8 cellular contexts compared by ENCODE assay signal in genomic region chr1:248841702-248842395, GRCh38. TPM values are rescaled to one million over a fixed set of nuclear protein-coding genes. Genes with fewer than 3 reads are reported as not detected.
A peak's percentile ranks its signal among the peaks of the same experiment; 100 is the strongest.
DNase-seq lines count a peak whose midpoint lies in the region; ATAC-seq and TF ChIP-seq lines count a peak whose summit lies in the region.

No MANE protein-coding gene starts in this region.

- peaks cover 36 to 47% of the 10 kb centered on the region in 2 experiments for H3K79me1 ChIP-seq in IMR-90 (ENCODE audit: low read depth in 1 of 2, low read length in 2 of 2)

- POLR2A ChIA-PET in IMR-90 (lab: Charles Lee; ENCODE audit: unreplicated experiment): no interaction called here

- H3K4me3 ChIP-seq in IMR-90 (ENCODE audit: insufficient read depth, low read depth, low read length) (no peak overlapping the region), smooth muscle cell (no peak overlapping the region)

- H2BK120ac ChIP-seq in IMR-90 (ENCODE audit: low read depth, low read length): peak overlapping the region; percentile 20; the same call in 1 of the 2 replicates

- H3K4me2 ChIP-seq in IMR-90 (ENCODE audit: low read depth, low read length): peak overlapping the region; percentile 48
- no peak overlapping the region for H3K4me2 ChIP-seq in smooth muscle cell

- peak overlapping the region; percentile 29 for H3K23ac ChIP-seq in IMR-90 (ENCODE audit: low read depth, low read length)

- peak overlapping the region; percentile 81 for H2AK9ac ChIP-seq in IMR-90 (replicated peaks; ENCODE audit: low read depth, low read length, poor library complexity)

- 0 out of 2 replicates have a peak, but pooled peaks cover 3% of the 10 kb centered on the region for H3K9me1 ChIP-seq in IMR-90 (ENCODE audit: insufficient read depth, low read length)

- H2BK5ac ChIP-seq in IMR-90 (ENCODE audit: low read depth, low read length, poor library complexity, severe bottlenecking): peak overlapping the region; percentile 51

- TF ChIP-seq RAD21 in IMR-90 (IDR thresholded peaks at IDR 0.05; ENCODE audit: low read length): peak; percentile 66

- no peak overlapping the region for H2BK20ac ChIP-seq in IMR-90 (ENCODE audit: low read depth, low read length)

- H3K4me1 ChIP-seq in IMR-90 (ENCODE audit: control insufficient read depth, insufficient read depth, low read length) (peaks cover 10% of the 10 kb centered on the region), smooth muscle cell (ENCODE audit: low read depth) (peaks cover 12% of the 10 kb centered on the region)

- H3K9ac ChIP-seq in IMR-90 (ENCODE audit: low read depth, low read length) (peak overlapping the region; percentile 6; the same call in 1 of the 2 replicates), smooth muscle cell (ENCODE audit: low read depth) (peak overlapping the region; percentile 28)

- H2AFZ ChIP-seq in IMR-90 (replicated peaks; ENCODE audit: low read length, poor library complexity) (peak overlapping the region; percentile 79), smooth muscle cell (ENCODE audit: low read depth) (no peak overlapping the region)

- in situ Hi-C loops in IMR-90 (cut with MboI; ENCODE audit: low sequenced_read_pairs): no loop called here

- H4K8ac ChIP-seq in IMR-90 (ENCODE audit: low read depth in 2 of 2, low read length in 2 of 2): peak overlapping the region in 1 of 2 experiments; percentile 86; a peak in 2 of 4 replicates

- CTCF ChIA-PET in IMR-90 (lab: Yijun Ruan, JAX): interaction anchor here (0.5 to 1.4 kb wide), 4 partner anchors 13 to 1926 kb away, joined by 3 to 6 read pairs (median 4); partner anchors contain the start of gene SH3BP5L

- BruUV-seq in IMR-90 (replicated peaks; lab: Mats Ljungman, UMichigan): no TSS peak

- peak; percentile 58 for TF ChIP-seq CTCF in IMR-90 (conservative IDR thresholded peaks at IDR 0.05; ENCODE audit: low read depth, low read length)
- TF ChIP-seq CTCF in smooth muscle cell (IDR thresholded peaks at IDR 0.05; ENCODE audit: borderline replicate concordance, insufficient read depth, poor library complexity, severe bottlenecking): peak; percentile 32

- H3K18ac ChIP-seq in IMR-90 (ENCODE audit: low read depth, low read length): peak overlapping the region; percentile 25; the same call in 1 of the 2 replicates

- peaks cover 5% of the 10 kb centered on the region for H3F3A ChIP-seq in smooth muscle cell (ENCODE audit: low read depth)

- dilution Hi-C loops in IMR-90 (cut with HindIII; ENCODE audit: low sequenced_read_pairs, unreplicated experiment): no loop called here

- ATAC-seq in IMR-90 (ENCODE audit: low read depth) (no peak), GM21825 (IDR thresholded peaks at IDR 0.05; ENCODE audit: unreplicated experiment) (no peak), HG03135 (IDR thresholded peaks at IDR 0.05; ENCODE audit: unreplicated experiment) (no peak)

- H4K20me1 ChIP-seq in IMR-90 (ENCODE audit: insufficient read depth, low read length) (no peaks in the 10 kb centered on the region), smooth muscle cell (ENCODE audit: low read depth) (peaks cover 49% of the 10 kb centered on the region)

- 32% methylated on average over 5 of the region's 12 CpGs; no CpG with 5 or more reads in 1 of the 2 experiments for WGBS in IMR-90 (ENCODE audit: extremely low coverage in 2 of 2, insufficient read length in 1 of 2), 2 experiments
- WGBS in smooth muscle cell (ENCODE audit: low lambda C conversion rate): 67% methylated on average over 12 of the region's 12 CpGs

- H3K36me3 ChIP-seq in IMR-90 (ENCODE audit: control insufficient read depth, insufficient read depth, low read length): peaks cover 16% of the 10 kb centered on the region
- no peaks in the 10 kb centered on the region for H3K36me3 ChIP-seq in smooth muscle cell (ENCODE audit: low read depth)

- DNase-seq in D341Med (ENCODE audit: low spot score) (peak; percentile 40), IMR-90 (peak; percentile 65), glomerular visceral epithelial cell (ENCODE audit: extremely low spot score) (peak; percentile 44), smooth muscle cell (lab: John Stamatoyannopoulos, UW; ENCODE audit: unreplicated experiment) (no peak), NCI-H1930 (lab: John Stamatoyannopoulos, UW) (no peak)
- DNase-seq in activated CD4-positive, alpha-beta T cell treated with anti-CD3 and anti-CD28 coated beads, Interleukin-2, amount 50 U/mL, for 48 hours: peak; percentile 36 to 40

- H3K79me2 ChIP-seq in smooth muscle cell (ENCODE audit: low read depth): peaks cover 52% of the 10 kb centered on the region

- no peak for TF ChIP-seq POLR2A in IMR-90 (IDR thresholded peaks at IDR 0.05; ENCODE audit: low read depth, low read length)

- H3K27me3 ChIP-seq in IMR-90 (ENCODE audit: control insufficient read depth, insufficient read depth, low read length) (no peaks in the 10 kb centered on the region), smooth muscle cell (ENCODE audit: low read depth) (no peaks in the 10 kb centered on the region)

- no peak overlapping the region for H3K56ac ChIP-seq in IMR-90 (ENCODE audit: extremely low read depth, insufficient read depth, low read length)

- intact Hi-C loops in IMR-90 (cut with micrococcal nuclease): loop anchor here (1.0 kb wide), 1 partner anchor 16 kb away; no protein-coding TSS in a partner anchor

- H3K4ac ChIP-seq in IMR-90 (ENCODE audit: low read depth, low read length): peak overlapping the region; percentile 78

- H4K91ac ChIP-seq in IMR-90 (ENCODE audit: insufficient read depth, low read depth, low read length): no peak overlapping the region

- peak overlapping the region; percentile 72; the same call in 1 of the 2 replicates for H4K5ac ChIP-seq in IMR-90 (ENCODE audit: low read depth, low read length)

- H3K14ac ChIP-seq in IMR-90 (replicated peaks; ENCODE audit: low read depth, low read length): peak overlapping the region; percentile 91

- H3K9me3 ChIP-seq in IMR-90 (ENCODE audit: control insufficient read depth, insufficient read depth, low read length) (no peaks in the 10 kb centered on the region), smooth muscle cell (replicated peaks; ENCODE audit: low read depth) (no peaks in the 10 kb centered on the region)

- H3K27ac ChIP-seq in IMR-90 (ENCODE audit: insufficient read depth, low read length) (peak overlapping the region; percentile 48; the same call in 1 of the 2 replicates), smooth muscle cell (ENCODE audit: low read depth) (peak overlapping the region; percentile 80)

- H2BK15ac ChIP-seq in IMR-90 (ENCODE audit: low read depth, low read length): no peak overlapping the region

- H2AK5ac ChIP-seq in IMR-90 (ENCODE audit: low read depth, low read length): no peak overlapping the region

TF ChIP-seq in IMR-90, 13 proteins besides CTCF, POLR2A, EP300 and RAD21:
- 0 out of 2 replicates have a peak, but pooled peaks have one; percentile 3 for TF ChIP-seq RFX5 (IDR thresholded peaks at IDR 0.05; ENCODE audit: low read depth, low read length)
- TF ChIP-seq CEBPB (IDR thresholded peaks at IDR 0.05; ENCODE audit: low read depth, low read length): 0 out of 2 replicates have a peak, but pooled peaks have one; percentile 8
- TF ChIP-seq SMC3 (IDR thresholded peaks at IDR 0.05; ENCODE audit: low read depth, low read length): peak; percentile 38; the same call in 1 of the 2 replicates
- TF ChIP-seq FOS (IDR thresholded peaks at IDR 0.05; ENCODE audit: low read depth, low read length): no peak

RNA-seq across cellular contexts. Expression of gene ZNF672, which starts 3.8 kb away (rescaled TPM):
- total RNA-seq in IMR-90 (2012; rRNA removed): 6.6 and 6.9 TPM in 2 replicates
- 12.6 and 16.2 TPM in 2 replicates for polyA plus RNA-seq in IMR-90 (2012; rRNA removed)
- polyA plus RNA-seq in IMR-90 (2012; cell fraction: cytosol; rRNA removed): 10.4 and 15.2 TPM in 2 replicates
- polyA plus RNA-seq in IMR-90 (2012; cell fraction: nucleus; rRNA removed; ENCODE audit: low replicate concordance): 16.8 and 30.7 TPM in 2 replicates
- 22.6 and 28.7 TPM in 2 replicates for total RNA-seq in smooth muscle cell
- 20.1 and 25.8 TPM in 2 replicates for polyA plus RNA-seq in smooth muscle cell

RNA-seq across cellular contexts. Expression of gene SH3BP5L, which starts 16.1 kb away (rescaled TPM):
- total RNA-seq in IMR-90 (2012; rRNA removed): 23.3 and 25.0 TPM in 2 replicates
- 35.6 and 35.9 TPM in 2 replicates for polyA plus RNA-seq in IMR-90 (2012; rRNA removed)
- polyA plus RNA-seq in IMR-90 (2012; cell fraction: cytosol; rRNA removed): 29.6 TPM in 2 replicates
- polyA plus RNA-seq in IMR-90 (2012; cell fraction: nucleus; rRNA removed; ENCODE audit: low replicate concordance): 49.6 and 76.9 TPM in 2 replicates
- 14.7 and 18.6 TPM in 2 replicates for total RNA-seq in smooth muscle cell
- 5.5 and 7.4 TPM in 2 replicates for polyA plus RNA-seq in smooth muscle cell

RNA-seq across cellular contexts. Expression of gene ZNF692, which starts 17.0 kb away (rescaled TPM):
- total RNA-seq in IMR-90 (2012; rRNA removed): 6.9 and 7.3 TPM in 2 replicates
- polyA plus RNA-seq in IMR-90 (2012; rRNA removed): 50.4 and 51.5 TPM in 2 replicates
- polyA plus RNA-seq in IMR-90 (2012; cell fraction: cytosol; rRNA removed): 19.6 and 20.7 TPM in 2 replicates
- 340 and 590 TPM in 2 replicates for polyA plus RNA-seq in IMR-90 (2012; cell fraction: nucleus; rRNA removed; ENCODE audit: low replicate concordance)
- total RNA-seq in smooth muscle cell: 10.4 and 24.8 TPM in 2 replicates
- 25.9 and 40.5 TPM in 2 replicates for polyA plus RNA-seq in smooth muscle cell

Comparison
In these comparisons a context has a peak if more than half of its experiments do, and no peak if none do; other contexts are left out.
1. DNase-seq: peak in D341Med (single experiment), IMR-90 (single experiment), activated CD4-positive, alpha-beta T cell treated with anti-CD3 and anti-CD28 coated beads, Interleukin-2, amount 50 U/mL, for 48 hours (2 of 2) and glomerular visceral epithelial cell (single experiment); none in smooth muscle cell (single experiment) and NCI-H1930 (0 of 2).